In the genomic region with DNA sequence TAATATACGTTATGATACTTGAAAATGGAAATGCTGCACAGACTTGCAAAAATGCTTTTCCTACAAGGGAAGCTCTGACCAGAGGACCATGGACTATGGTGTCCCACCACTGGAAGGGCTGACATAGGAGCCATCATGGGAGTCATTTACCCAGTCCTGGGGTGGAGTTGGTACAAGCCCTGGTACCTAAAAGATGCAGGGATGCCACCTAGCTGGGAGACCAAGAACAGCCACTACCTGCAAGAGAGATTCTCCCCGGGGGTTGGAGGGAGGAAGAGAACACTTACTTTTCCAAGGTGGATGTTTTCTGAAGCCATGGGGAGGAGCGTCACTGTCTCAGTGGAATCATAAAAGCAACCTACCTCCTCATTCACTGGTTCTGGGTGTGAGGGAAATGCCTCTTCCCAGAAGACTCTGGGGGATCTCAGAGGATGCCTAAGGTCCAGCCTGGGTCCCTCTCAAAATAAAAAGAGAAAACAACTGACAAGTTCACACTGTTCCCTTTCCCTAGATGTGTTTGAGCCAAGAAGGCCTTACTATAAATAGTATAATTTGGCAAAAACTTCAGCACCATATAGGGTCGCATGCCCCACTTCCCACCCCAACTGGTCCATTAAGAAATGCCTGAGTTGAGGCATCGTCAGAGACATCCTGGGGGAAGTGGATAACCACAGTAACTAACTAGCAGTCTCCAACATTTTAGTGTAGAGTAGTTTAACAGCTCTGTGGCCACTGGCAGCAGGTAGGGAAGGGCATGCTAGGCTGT, we compare ENCODE assay signal across 9 cellular contexts. TPM values are rescaled to one million over a fixed set of nuclear protein-coding genes. Genes with fewer than 3 reads are reported as not detected.
DNase-seq lines count a peak whose midpoint lies in the region; ATAC-seq, FAIRE-seq and TF ChIP-seq lines count a peak whose summit lies in the region.
"Had no signal": no experiment of that assay in that cellular context is flagged by ENCODE, and none has a peak within 500 bp of the region (broad histone marks: within the 10 kb centered on the region; RNA-seq: fewer than 3 reads in every experiment).

No MANE protein-coding gene starts in this region.

- H3K4ac ChIP-seq in H1 (replicated peaks; ENCODE audit: insufficient read length, low read depth, low read length) = no peak overlapping the region

- H2BK5ac ChIP-seq in H1 (ENCODE audit: low read depth, low read length) = no peak overlapping the region

- 83% methylated on average over 4 of the region's 5 CpGs; no CpG with 5 or more reads in 1 of the 2 experiments for WGBS in H1 (ENCODE audit: extremely low coverage in 1 of 2, insufficient coverage in 1 of 2, insufficient read length in 1 of 2, insufficient replicate concordance in 2 of 2, low coverage in 1 of 2, low lambda C conversion rate in 2 of 2, missing lambda C conversion rate in 1 of 2), 2 experiments

- CTCF ChIA-PET in H1 (lab: Charles Lee; ENCODE audit: partially characterized antibody) = interaction anchor here (0.5 to 7.1 kb wide), 23 partner anchors 11 to 852 kb away, joined by 3 to 65 read pairs (median 6); no protein-coding TSS in a partner anchor

- peak; percentile 58 to 70 for TF ChIP-seq RAD21 in H1 (IDR thresholded peaks at IDR 0.05 in 1 of 2, conservative IDR thresholded peaks at IDR 0.05 in 1 of 2; ENCODE audit: low read depth in 2 of 2, low read length in 2 of 2)

- H2AFZ ChIP-seq in H1 (ENCODE audit: low read length) (no peak overlapping the region), osteoblast (ENCODE audit: low read length) (no peak overlapping the region)

- no peak for ATAC-seq in GM18520 (IDR thresholded peaks at IDR 0.05; ENCODE audit: unreplicated experiment)
- ATAC-seq in HG03135 (IDR thresholded peaks at IDR 0.05; ENCODE audit: unreplicated experiment) = no peak
- ATAC-seq in GM18858 (IDR thresholded peaks at IDR 0.05; ENCODE audit: unreplicated experiment) = no peak

- no peaks in the 10 kb centered on the region; a peak in 1 of 8 replicates for H3K36me3 ChIP-seq in H1 (ENCODE audit: control insufficient read depth in 2 of 4, insufficient read depth in 4 of 4, low read length in 3 of 4)
- H3K36me3 ChIP-seq in osteoblast (ENCODE audit: insufficient read depth, low read length) = no peaks in the 10 kb centered on the region

- H3K4me3 ChIP-seq in NB4 (ENCODE audit: low read depth, low read length) (no peak overlapping the region), H1 (ENCODE audit: extremely low read depth in 1 of 4, insufficient read depth in 2 of 4, low read depth in 3 of 4, low read length in 4 of 4) (no peak overlapping the region), osteoblast (ENCODE audit: insufficient read depth, low read length) (no peak overlapping the region)

- no peaks in the 10 kb centered on the region; a peak in 1 of 4 replicates for H3K9me3 ChIP-seq in H1 (ENCODE audit: insufficient read depth in 2 of 2, low read depth in 1 of 2, low read length in 1 of 2)
- H3K9me3 ChIP-seq in osteoblast (ENCODE audit: low read depth, low read length) = no peaks in the 10 kb centered on the region

- no peak overlapping the region for H3K27ac ChIP-seq in H1 (ENCODE audit: low read depth, low read length)
- H3K27ac ChIP-seq in osteoblast (ENCODE audit: low read depth, low read length) = no peak overlapping the region
- H3K27ac ChIP-seq: RWPE1 had no signal

- peak; percentile 20 for FAIRE-seq in GM12891 (lab: Jason Lieb, UNC)
- no peak for FAIRE-seq in H1 (lab: Jason Lieb, UNC)

- H3K79me2 ChIP-seq in H1 (ENCODE audit: control insufficient read depth in 1 of 2, insufficient read depth in 2 of 2, low read length in 2 of 2) (no peaks in the 10 kb centered on the region), osteoblast (ENCODE audit: insufficient read depth, low read length) (no peaks in the 10 kb centered on the region)

- no peak overlapping the region for H2BK120ac ChIP-seq in H1 (replicated peaks; ENCODE audit: low read depth, low read length)

- H4K8ac ChIP-seq in H1 (ENCODE audit: extremely low read depth, insufficient read depth, low read length) = no peak overlapping the region

- no peaks in the 10 kb centered on the region for H3K79me1 ChIP-seq in H1 (ENCODE audit: low read depth, low read length)

- H3K14ac ChIP-seq in H1 (ENCODE audit: insufficient read length) = no peak overlapping the region

- no peaks in the 10 kb centered on the region for H3K4me1 ChIP-seq in H1 (replicated peaks in 1 of 4; ENCODE audit: control insufficient read depth in 3 of 4, insufficient read depth in 4 of 4, low read length in 3 of 4)
- H3K4me1 ChIP-seq in osteoblast (ENCODE audit: insufficient read depth, low read length) = no peaks in the 10 kb centered on the region

- POLR2A ChIA-PET in H1 (lab: Charles Lee; ENCODE audit: partially characterized antibody) = interaction anchor here (1.2 kb wide), 1 partner anchor 7 kb away, joined by 3 read pairs; no protein-coding TSS in a partner anchor

- no peak overlapping the region for H3K9ac ChIP-seq in H1 (replicated peaks in 1 of 4; ENCODE audit: extremely low read depth in 1 of 4, low read depth in 3 of 4, low read length in 3 of 4)

- no peaks in the 10 kb centered on the region for H3K27me3 ChIP-seq in H1 (replicated peaks in 1 of 4; ENCODE audit: control insufficient read depth in 3 of 4, extremely low read depth in 1 of 4, insufficient read depth in 3 of 4, low read length in 3 of 4)
- H3K27me3 ChIP-seq in osteoblast (ENCODE audit: insufficient read depth, low read length) = no peaks in the 10 kb centered on the region

- TF ChIP-seq POLR2A in GM12891 (IDR thresholded peaks at IDR 0.05; ENCODE audit: low read depth, low read length) (no peak), NB4 (IDR thresholded peaks at IDR 0.05; ENCODE audit: extremely low read depth, insufficient read length) (no peak), H1 (IDR thresholded peaks at IDR 0.05; ENCODE audit: control extremely low read depth in 1 of 2, low read depth in 2 of 2, low read length in 2 of 2) (no peak)

- H2AK5ac ChIP-seq in H1 (ENCODE audit: low read depth, low read length) = no peak overlapping the region; the same call in 1 of the 2 replicates

- no peak overlapping the region for H2BK20ac ChIP-seq in H1 (ENCODE audit: low read length)

- TF ChIP-seq CTCF in NB4 (IDR thresholded peaks at IDR 0.05; ENCODE audit: low read depth, low read length) (peak; percentile 37), H1 (IDR thresholded peaks at IDR 0.05; ENCODE audit: control extremely low read depth in 1 of 3, insufficient read depth in 1 of 3, low read depth in 1 of 3, low read length in 3 of 3) (peak; percentile 33 to 54 (median 51)), osteoblast (IDR thresholded peaks at IDR 0.05; ENCODE audit: extremely low read depth, low read depth, low read length) (peak; percentile 22)

- no peak overlapping the region for H2BK12ac ChIP-seq in H1 (ENCODE audit: low read depth, low read length)

- no peak overlapping the region for H2BK15ac ChIP-seq in H1 (ENCODE audit: low read length)

- no peak overlapping the region for H3K18ac ChIP-seq in H1 (ENCODE audit: extremely low read depth, low read length)

- H3K23me2 ChIP-seq in H1 (ENCODE audit: low read depth, low read length) = no peaks in the 10 kb centered on the region

- H4K91ac ChIP-seq in H1 (replicated peaks; ENCODE audit: insufficient read length, low read length) = no peak overlapping the region

- H3K56ac ChIP-seq in H1 (replicated peaks; ENCODE audit: insufficient read length, low read depth, low read length) = no peak overlapping the region

- no peak overlapping the region for H4K5ac ChIP-seq in H1 (ENCODE audit: insufficient read length, low read depth, low read length)

- H3K23ac ChIP-seq in H1 (ENCODE audit: insufficient read length) = no peak overlapping the region

- H3K4me2 ChIP-seq in H1 (ENCODE audit: insufficient read depth in 1 of 2, low read depth in 2 of 2, low read length in 2 of 2) = no peak overlapping the region
- H3K4me2 ChIP-seq in osteoblast (ENCODE audit: insufficient read depth, low read length) = no peak overlapping the region

- no peak for DNase-seq in GM12891 (ENCODE audit: insufficient read length, low spot score)
- DNase-seq in NB4 (ENCODE audit: low read depth) = peak; percentile 33
- DNase-seq in H1 (ENCODE audit: low read depth in 1 of 2, low spot score in 2 of 2) = no peak
- peak; percentile 10 for DNase-seq in osteoblast (ENCODE audit: insufficient read length, low spot score, missing footprints)
- no peak for DNase-seq in retina

- no peak for TF ChIP-seq EP300 in H1 (IDR thresholded peaks at IDR 0.05; ENCODE audit: borderline replicate concordance in 1 of 2, low read depth in 2 of 2, low read length in 2 of 2)

- H4K20me1 ChIP-seq in H1 (replicated peaks in 1 of 2; ENCODE audit: control insufficient read depth in 1 of 2, insufficient read depth in 2 of 2, low read length in 2 of 2) (no peaks in the 10 kb centered on the region), osteoblast (ENCODE audit: insufficient read depth, low read length) (no peaks in the 10 kb centered on the region)

TF ChIP-seq in GM12891, 5 proteins besides CTCF, POLR2A, EP300 and RAD21:
- TF ChIP-seq PAX5 (IDR thresholded peaks at IDR 0.05; ENCODE audit: insufficient read depth, low read length, severe bottlenecking) (no peak), TAF1 (IDR thresholded peaks at IDR 0.05; ENCODE audit: low read depth, low read length) (no peak), SPI1 (IDR thresholded peaks at IDR 0.05; ENCODE audit: low read depth, low read length) (no peak), POU2F2 (IDR thresholded peaks at IDR 0.05; ENCODE audit: low read depth, low read length) (no peak), POLR2AphosphoS5 (IDR thresholded peaks at IDR 0.05; ENCODE audit: low read depth, low read length) (no peak)

TF ChIP-seq in H1, 55 proteins besides CTCF, POLR2A, EP300 and RAD21 (continues in another document):
- TF ChIP-seq CTBP2 (IDR thresholded peaks at IDR 0.05; ENCODE audit: borderline replicate concordance, insufficient read depth, insufficient read length, low read length) (no peak), POLR2AphosphoS5 (IDR thresholded peaks at IDR 0.05; ENCODE audit: low read depth, low read length) (no peak), PHF8 (conservative IDR thresholded peaks at IDR 0.05; ENCODE audit: low read depth, low read length) (no peak)

RNA-seq across cellular contexts. Expression of gene REEP1, which starts 39.9 kb away (rescaled TPM):
- 0.15 TPM for polyA plus RNA-seq in GM12891 (2012; ENCODE audit: low read depth, missing spikeins)
- total RNA-seq in H1 (2021; fragmentation: NEBNext Ultra II Directional; extraction: Animal tissue kit (Norgen Biotek cat#: 25700)) = 1.5 TPM in 2 replicates
- polyA plus RNA-seq in H1 (2011; rRNA removed) = 0.44 and 0.74 TPM in 2 replicates
- 0.80 TPM for polyA plus RNA-seq in H1 (2011; cell fraction: cytosol; rRNA removed)
- polyA plus RNA-seq in H1 (2011; cell fraction: nucleus; rRNA removed) = 1.5 TPM
- polyA plus RNA-seq in H1 (2012, experiment 1 of 2) = 0.71 to 0.86 TPM (median 0.74 TPM) in 4 replicates
- 0.09 TPM for polyA plus RNA-seq in H1 (2012, experiment 2 of 2)
- 1.2 TPM for polyA plus RNA-seq in H1 (2013, experiment 1 of 2)
- polyA plus RNA-seq in H1 (2013, experiment 2 of 2) = 1.0 TPM
- 0.88 and 1.5 TPM in 2 replicates for polyA minus RNA-seq in H1 (2011; rRNA and poly(A)+ RNA removed)
- 0.73 TPM for polyA minus RNA-seq in H1 (2011; cell fraction: cytosol; rRNA and poly(A)+ RNA removed)
- 1.6 TPM for polyA minus RNA-seq in H1 (2011; cell fraction: nucleus; rRNA and poly(A)+ RNA removed)
- 0.36 TPM in 1 of 2 replicates, not detected in the other for total RNA-seq in osteoblast

Comparison
In these comparisons a context has a peak if more than half of its experiments do, and no peak if none do; other contexts are left out.
1. DNase-seq: peak in NB4 (single experiment) and osteoblast (single experiment); none in GM12891 (single experiment), H1 (0 of 2) and retina (single experiment).
2. Peak in every context shown above with its lines, with median percentiles within 50 percentile points of each other: CTCF ChIP-seq.